Comparison of ENCODE assay signal across 8 cellular contexts in the genomic region with DNA sequence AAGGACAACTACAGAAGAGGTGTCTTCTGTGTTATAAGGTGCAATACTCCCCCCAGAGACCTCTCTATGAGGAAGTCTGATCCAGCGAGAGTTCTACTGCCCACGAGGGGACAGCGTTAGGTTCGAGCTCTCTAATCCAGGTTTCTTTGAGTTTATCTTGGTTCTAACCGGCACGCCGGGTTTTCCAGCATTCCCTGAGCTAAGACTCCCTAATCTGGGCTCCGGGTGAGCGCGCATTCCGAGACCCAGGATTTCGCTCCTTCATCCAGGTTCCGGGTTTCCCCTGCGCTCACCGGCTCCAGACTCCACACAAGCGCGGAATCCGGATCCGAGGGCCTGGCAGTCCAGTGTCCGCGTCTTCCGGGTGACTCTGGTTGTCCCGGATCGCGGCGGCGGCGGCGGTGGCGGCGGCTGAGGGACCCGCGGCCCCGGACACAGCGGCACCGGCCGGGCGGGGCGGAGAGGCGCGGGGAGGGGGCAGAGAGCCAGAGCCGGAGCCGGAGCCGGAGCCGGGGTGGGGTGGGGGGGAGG. TPM values are rescaled to one million over a fixed set of nuclear protein-coding genes. Genes with fewer than 3 reads are reported as not detected.
DNase-seq lines count a peak whose midpoint lies in the region; TF ChIP-seq lines count a peak whose summit lies in the region.

Gene ZNF609 (plus strand): TSS at position 373 of the 531 bp plus-strand sequence. CDS start 38,842 bp downstream, outside the sequence.

- H3K27me3 ChIP-seq in H7 (ENCODE audit: control insufficient read depth, insufficient read depth, low read length) (no peaks in the 10 kb centered on the region), parathyroid adenoma (ENCODE audit: control insufficient read depth, insufficient read depth, low read length) (no peaks in the 10 kb centered on the region), thyroid gland (no peaks in the 10 kb centered on the region)

- peak in 1 of 2 donors; percentile 72 for TF ChIP-seq POLR2A in thyroid gland (IDR thresholded peaks at IDR 0.05)

- H3K4me3 ChIP-seq in H7 (ENCODE audit: insufficient read depth, low read depth, low read length) (peak within 1 kb of the TSS; percentile 68), parathyroid adenoma (ENCODE audit: low read depth, low read length) (peak within 1 kb of the TSS; percentile 47), thyroid gland (replicated peaks in 1 of 3) (peak within 1 kb of the TSS in 2 of 3 donors; percentile 20 to 82)

- peak; percentile 56 for DNase-seq in DMS79 (lab: John Stamatoyannopoulos, UW)
- DNase-seq in H7: peak; percentile 94
- peak; percentile 97 for DNase-seq in NCI-H1105 (lab: John Stamatoyannopoulos, UW)
- peak; percentile 64 to 85 (median 78) for DNase-seq in T-helper 1 cell
- peak; percentile 96 for DNase-seq in cardiac septum (ENCODE audit: low spot score)
- peak; percentile 93 to 96 for DNase-seq in thyroid gland

- H3K36me3 ChIP-seq in H7 (replicated peaks; ENCODE audit: control insufficient read depth, insufficient read depth, low read length): no peaks in the 10 kb centered on the region; the same call in 1 of the 2 replicates
- H3K36me3 ChIP-seq in parathyroid adenoma (ENCODE audit: control insufficient read depth, insufficient read depth, low read length): no peaks in the 10 kb centered on the region
- H3K36me3 ChIP-seq in thyroid gland: no peaks in the 10 kb centered on the region

- peaks cover 10% of the 10 kb centered on the region for H3K79me2 ChIP-seq in parathyroid adenoma

- peaks cover 8% of the 10 kb centered on the region for H3K4me1 ChIP-seq in parathyroid adenoma
- peaks cover 31 to 58% of the 10 kb centered on the region in 2 donors for H3K4me1 ChIP-seq in thyroid gland

- H3K9me3 ChIP-seq in parathyroid adenoma (ENCODE audit: control insufficient read depth, low read length) (no peaks in the 10 kb centered on the region), thyroid gland (no peaks in the 10 kb centered on the region)

- intact Hi-C loops in cardiac septum (cut with DNase I) (loop anchor here (1.0 to 10.0 kb wide), 2 partner anchors 73 to 955 kb away; partner anchors contain the start of genes TRIP4 and USP3), thyroid gland (cut with DNase I) (no loop called here)

- peak within 1 kb of the TSS; percentile 78 for H3K4me2 ChIP-seq in parathyroid adenoma (ENCODE audit: low read length)

- H3K27ac ChIP-seq in adipose tissue (ENCODE audit: low read depth, low read length): peak within 1 kb of the TSS; percentile 51
- peak within 1 kb of the TSS; percentile 49 for H3K27ac ChIP-seq in parathyroid adenoma
- H3K27ac ChIP-seq in thyroid gland: peak within 1 kb of the TSS; percentile 74 to 89 (median 85)

- TF ChIP-seq CTCF in parathyroid adenoma (IDR thresholded peaks at IDR 0.05) (no peak), thyroid gland (IDR thresholded peaks at IDR 0.05) (peak in 1 of 6 experiments; percentile 14)

- H3K9ac ChIP-seq in parathyroid adenoma: no peak within 1 kb of the TSS

- 1% methylated on average over 44 to 45 of the region's 45 CpGs for WGBS in adipose tissue, 3 donors
- 1% methylated on average over 19 to 33 of the region's 45 CpGs for WGBS in thyroid gland, 2 donors

- H2AFZ ChIP-seq in parathyroid adenoma: peak within 1 kb of the TSS; percentile 83

RNA-seq across cellular contexts. Expression of gene ZNF609, which starts in this region (rescaled TPM):
- 24.8 and 32.8 TPM in 2 replicates for total RNA-seq in H7 (2014; rRNA removed; shearing (Covaris generic))
- 1 to 10 TPM; 3.5 to 9.8 (median 7.9) TPM for polyA plus RNA-seq in adipose tissue
- total RNA-seq in cardiac septum: 15.3 TPM
- total RNA-seq in thyroid gland: 10 to 100 TPM; 25.2 to 45.5 (median 32.6) TPM

Comparison
In these comparisons a context has a peak if more than half of its experiments do, and no peak if none do; other contexts are left out.
1. Peak in every context shown above with its lines: DNase-seq, H3K4me3 ChIP-seq and H3K27ac ChIP-seq.